ENCODE assay signal across 8 cellular contexts in the genomic region with DNA sequence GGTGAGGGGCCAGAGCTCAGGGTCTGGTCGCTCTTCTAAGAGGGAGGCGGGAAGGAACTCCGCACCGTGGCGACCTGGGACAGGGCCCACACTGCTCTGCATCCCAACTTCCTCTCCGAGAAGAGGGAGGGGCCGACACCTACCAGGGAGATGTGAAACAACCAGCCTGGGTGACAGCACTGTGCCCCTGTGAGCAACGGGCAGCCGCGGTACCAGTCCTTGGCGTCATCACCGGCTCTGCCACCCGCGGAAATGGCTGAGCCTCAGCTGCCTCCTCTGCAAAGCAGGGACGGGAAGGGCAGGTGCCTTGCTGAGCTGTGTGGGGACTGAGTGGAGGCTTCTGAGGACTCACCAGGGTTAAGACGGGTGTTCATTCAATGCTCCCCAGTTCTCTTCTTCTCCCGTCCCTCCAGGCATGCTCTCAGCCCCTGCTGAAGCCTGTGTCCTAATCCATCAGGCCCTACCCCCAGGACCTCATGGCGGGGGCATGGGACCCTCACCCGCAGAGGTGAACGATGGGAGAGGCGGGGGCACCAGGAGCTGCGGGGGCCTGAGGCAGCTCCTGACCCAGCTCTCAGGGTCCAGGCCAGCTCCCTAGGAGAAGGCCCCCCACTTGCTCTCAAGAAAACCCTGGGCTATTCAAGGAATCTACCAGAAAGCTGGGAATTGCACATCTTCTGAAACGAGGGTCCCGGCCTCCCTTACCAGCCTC. TPM values are rescaled to one million over a fixed set of nuclear protein-coding genes. Genes with fewer than 3 reads are reported as not detected.
DNase-seq lines count a peak whose midpoint lies in the region; ATAC-seq and TF ChIP-seq lines count a peak whose summit lies in the region.

No MANE protein-coding gene starts in this region.

- intact Hi-C loops in psoas muscle (cut with DNase I), result no loop called here

- peaks cover 26% of the 10 kb centered on the region for H3K4me1 Mint-ChIP-seq in T-helper 2 cell treated with Interferon-gamma antibody and Interleukin-4, amounts not matched to agents 5 μg/mL and 100 μg/mL, for 36 hours (ENCODE audit: low read depth)

- 36 to 46% (median 37%) methylated on average over 22 to 24 of the region's 24 CpGs for WGBS in psoas muscle, 3 donors

- no peaks in the 10 kb centered on the region for H3K9me3 ChIP-seq in psoas muscle

- no peaks in the 10 kb centered on the region for H3K27me3 ChIP-seq in psoas muscle (ENCODE audit: insufficient read depth in 3 of 3, low read length in 2 of 3)

- H3K36me3 Mint-ChIP-seq in T-helper 2 cell treated with Interferon-gamma antibody and Interleukin-4, amounts not matched to agents 5 μg/mL and 100 μg/mL, for 36 hours (ENCODE audit: low read depth), result peaks cover 10% of the 10 kb centered on the region

- ATAC-seq in GM19035 (IDR thresholded peaks at IDR 0.05; ENCODE audit: unreplicated experiment) (peak; percentile 85), HG02981 (IDR thresholded peaks at IDR 0.05; ENCODE audit: unreplicated experiment) (peak; percentile 78), psoas muscle (peak; percentile 52 to 71 (median 56)), GM19023 (IDR thresholded peaks at IDR 0.05; ENCODE audit: unreplicated experiment) (no peak), HG03460 (IDR thresholded peaks at IDR 0.05; ENCODE audit: unreplicated experiment) (no peak)

- peak overlapping the region; percentile 12 for H3K4me3 ChIP-seq in psoas muscle

- no peaks in the 10 kb centered on the region for H3K27me3 Mint-ChIP-seq in T-helper 2 cell treated with Interferon-gamma antibody and Interleukin-4, amounts not matched to agents 5 μg/mL and 100 μg/mL, for 36 hours (ENCODE audit: low read depth)

- no peak overlapping the region for H3K4me3 Mint-ChIP-seq in T-helper 2 cell treated with Interferon-gamma antibody and Interleukin-4, amounts not matched to agents 5 μg/mL and 100 μg/mL, for 36 hours

- peak overlapping the region; percentile 72 for H3K27ac ChIP-seq in psoas muscle

- peaks cover 76% of the 10 kb centered on the region for H3K4me1 ChIP-seq in psoas muscle

- no peaks in the 10 kb centered on the region for H3K36me3 ChIP-seq in psoas muscle (ENCODE audit: insufficient read depth in 1 of 2, low read depth in 1 of 2)

- DNase-seq in T-helper 2 cell treated with Interferon-gamma antibody and Interleukin-4, amounts not matched to agents 5 μg/mL and 100 μg/mL, for 36 hours (ENCODE audit: low spot score), result peak; percentile 15
- peak; percentile 84 for DNase-seq in germinal center (ENCODE audit: low spot score)
- peak; percentile 45 to 67 for DNase-seq in psoas muscle
- no peak for DNase-seq in HK-2 (ENCODE audit: unreplicated experiment)

- no peak for TF ChIP-seq CTCF in psoas muscle (IDR thresholded peaks at IDR 0.05)

- H3K27ac Mint-ChIP-seq in T-helper 2 cell treated with Interferon-gamma antibody and Interleukin-4, amounts not matched to agents 5 μg/mL and 100 μg/mL, for 36 hours, result peak overlapping the region; percentile 67

- H3K9me3 Mint-ChIP-seq in T-helper 2 cell treated with Interferon-gamma antibody and Interleukin-4, amounts not matched to agents 5 μg/mL and 100 μg/mL, for 36 hours, result no peaks in the 10 kb centered on the region

RNA-seq across cellular contexts. Expression of gene ZNF787, which starts 9.3 kb away (rescaled TPM):
- 10 to 100 TPM; 33.3 to 62.7 (median 54.2) TPM for total RNA-seq in psoas muscle
- polyA plus RNA-seq in psoas muscle, result 10 to 100 TPM; 27.3 to 56.6 (median 49.1) TPM

RNA-seq across cellular contexts. Expression of gene ZNF444, which starts 29.3 kb away (rescaled TPM):
- 10 to 100 TPM; 12.0 to 20.6 (median 16.6) TPM for total RNA-seq in psoas muscle
- 10 to 100 TPM; 14.1 to 22.4 (median 14.7) TPM for polyA plus RNA-seq in psoas muscle

Comparison
In these comparisons a context has a peak if more than half of its experiments do, and no peak if none do; other contexts are left out.
1. ATAC-seq: peak in GM19035 (single experiment), HG02981 (single experiment) and psoas muscle (4 of 4); none in GM19023 (single experiment) and HG03460 (single experiment).